In genomic region chr6:13446371-13446770, GRCh38 we compare ENCODE assay signal across 13 cellular contexts. TPM values are rescaled to one million over a fixed set of nuclear protein-coding genes. Genes with fewer than 3 reads are reported as not detected.
DNase-seq lines count a peak whose midpoint lies in the region; ATAC-seq and TF ChIP-seq lines count a peak whose summit lies in the region.
"Had no signal": no experiment of that assay in that cellular context is flagged by ENCODE, and none has a peak within 500 bp of the region (broad histone marks: within the 10 kb centered on the region; RNA-seq: fewer than 3 reads in every experiment).

No MANE protein-coding gene starts in this region.

- 100% methylated on average over 4 of the region's 7 CpGs for WGBS in mammary epithelial cell (ENCODE audit: low coverage, missing lambda C conversion rate)
- 55 to 68% (median 63%) methylated on average over 7 of the region's 7 CpGs for WGBS in psoas muscle, 3 donors

- POLR2A ChIA-PET in OCI-LY7 (lab: Charles Lee), result interaction anchor here (0.6 kb wide), 1 partner anchor 11 kb away, joined by 3 read pairs; no protein-coding TSS in a partner anchor

- no peak overlapping the region for H3K4me2 ChIP-seq in mammary epithelial cell (ENCODE audit: insufficient read depth, low read depth, low read length)
- H3K4me2 ChIP-seq in OCI-LY7 (ENCODE audit: low read length), result no peak overlapping the region

- H3K36me3 ChIP-seq in breast epithelium (no peaks in the 10 kb centered on the region), mammary epithelial cell (ENCODE audit: insufficient read depth, low read length) (no peaks in the 10 kb centered on the region), cardiac muscle cell (no peaks in the 10 kb centered on the region), psoas muscle (ENCODE audit: insufficient read depth in 1 of 2, low read depth in 1 of 2) (peaks cover 0 to 6% of the 10 kb centered on the region in 2 donors), OCI-LY7 (ENCODE audit: insufficient read depth, low read length) (peaks cover 24% of the 10 kb centered on the region)

- peaks cover 9% of the 10 kb centered on the region for H3K79me2 ChIP-seq in mammary epithelial cell (ENCODE audit: insufficient read depth, low read length)
- no peaks in the 10 kb centered on the region; the same call in 1 of the 2 replicates for H3K79me2 ChIP-seq in OCI-LY7 (ENCODE audit: insufficient read depth, low read depth, low read length)

- peak overlapping the region; percentile 54 to 57 for H3K27ac ChIP-seq in breast epithelium
- no peak overlapping the region for H3K27ac ChIP-seq in mammary epithelial cell (ENCODE audit: insufficient read depth, low read depth, low read length)
- peak overlapping the region; percentile 45 for H3K27ac ChIP-seq in cardiac muscle cell
- peak overlapping the region; percentile 36 for H3K27ac ChIP-seq in psoas muscle
- H3K27ac ChIP-seq in OCI-LY7 (ENCODE audit: low read depth, low read length, poor library complexity, severe bottlenecking), result no peak overlapping the region
- H3K27ac ChIP-seq: foreskin keratinocyte had no signal

- H4K20me1 ChIP-seq in mammary epithelial cell (ENCODE audit: insufficient read depth, low read length) (no peaks in the 10 kb centered on the region), OCI-LY7 (ENCODE audit: insufficient read depth, low read length) (no peaks in the 10 kb centered on the region)

- dilution Hi-C loops in mammary epithelial cell (cut with HindIII; ENCODE audit: low sequenced_read_pairs), result no loop called here

- H3K4me1 ChIP-seq in breast epithelium (peaks cover 0 to 6% of the 10 kb centered on the region in 2 donors), mammary epithelial cell (ENCODE audit: insufficient read depth, low read length) (peaks cover 17% of the 10 kb centered on the region), cardiac muscle cell (ENCODE audit: low read depth) (peaks cover 16% of the 10 kb centered on the region), psoas muscle (peaks cover 44% of the 10 kb centered on the region), OCI-LY7 (ENCODE audit: insufficient read depth, low read length, poor library complexity, severe bottlenecking) (peaks cover 7% of the 10 kb centered on the region)
- H3K4me1 ChIP-seq: Caco-2 had no signal

- H2AFZ ChIP-seq in mammary epithelial cell (ENCODE audit: low read depth, low read length), result no peak overlapping the region
- H2AFZ ChIP-seq in OCI-LY7 (ENCODE audit: low read length), result no peak overlapping the region

- ATAC-seq in psoas muscle, result peak in 2 of 4 donors; percentile 9 to 35
- no peak for ATAC-seq in GM18868 (IDR thresholded peaks at IDR 0.05; ENCODE audit: unreplicated experiment)
- ATAC-seq: foreskin keratinocyte had no signal

- TF ChIP-seq CTCF in breast epithelium (IDR thresholded peaks at IDR 0.05) (no peak), mammary epithelial cell (conservative IDR thresholded peaks at IDR 0.05 in 1 of 2, IDR thresholded peaks at IDR 0.05 in 1 of 2; ENCODE audit: extremely low read depth in 1 of 2, insufficient read depth in 1 of 2, low read depth in 1 of 2, low read length in 2 of 2) (no peak), cardiac muscle cell (IDR thresholded peaks at IDR 0.05; ENCODE audit: low read depth, low read length) (no peak), psoas muscle (IDR thresholded peaks at IDR 0.05) (no peak), OCI-LY7 (conservative IDR thresholded peaks at IDR 0.05; ENCODE audit: low read length) (no peak), GM20000 (IDR thresholded peaks at IDR 0.05; ENCODE audit: extremely low read depth, missing control alignments) (no peak)

- H3K27me3 ChIP-seq in breast epithelium (no peaks in the 10 kb centered on the region), mammary epithelial cell (ENCODE audit: insufficient read depth, low read length) (no peaks in the 10 kb centered on the region), cardiac muscle cell (no peaks in the 10 kb centered on the region), psoas muscle (ENCODE audit: insufficient read depth in 3 of 3, low read length in 2 of 3) (no peaks in the 10 kb centered on the region)
- H3K27me3 ChIP-seq: foreskin keratinocyte had no signal

- DNase-seq in breast epithelium (ENCODE audit: low spot score in 2 of 2) (no peak), mammary epithelial cell (no peak), cardiac muscle cell (ENCODE audit: low read depth in 1 of 2, low spot score in 1 of 2) (no peak), psoas muscle (no peak), OCI-LY7 (ENCODE audit: low spot score) (no peak), HPDE6-E6E7 (ENCODE audit: extremely low spot score) (no peak), GM20000 (ENCODE audit: low spot score) (no peak)
- DNase-seq: activated gamma-delta T cell treated with Interleukin-2 at 50 U/mL for 16 hours; Caco-2; effector CD4-positive, alpha-beta T cell; foreskin keratinocyte; NCI-H187 treated with DMSO at 0.1 percent for 48 hours had no signal

- CTCF ChIA-PET in mammary epithelial cell (lab: Charles Lee; ENCODE audit: low non-redundant PET) (no interaction called here), OCI-LY7 (lab: Charles Lee; ENCODE audit: unreplicated experiment) (no interaction called here)

- H3K9me3 ChIP-seq in breast epithelium, result no peaks in the 10 kb centered on the region
- no peaks in the 10 kb centered on the region for H3K9me3 ChIP-seq in mammary epithelial cell (replicated peaks; ENCODE audit: insufficient read depth, low read length)
- H3K9me3 ChIP-seq in cardiac muscle cell (ENCODE audit: low read depth), result no peaks in the 10 kb centered on the region
- no peaks in the 10 kb centered on the region for H3K9me3 ChIP-seq in psoas muscle
- 0 out of 2 replicates have a peak, but pooled peaks cover 7% of the 10 kb centered on the region for H3K9me3 ChIP-seq in OCI-LY7 (ENCODE audit: low read length)
- H3K9me3 ChIP-seq: Caco-2 had no signal

- TF ChIP-seq POLR2A in breast epithelium (IDR thresholded peaks at IDR 0.05), result no peak

- H3K4me3 ChIP-seq in breast epithelium (no peak overlapping the region), mammary epithelial cell (replicated peaks in 1 of 3; ENCODE audit: insufficient read depth in 1 of 3, low read depth in 2 of 3, low read length in 3 of 3) (no peak overlapping the region), cardiac muscle cell (no peak overlapping the region), psoas muscle (no peak overlapping the region), OCI-LY7 (ENCODE audit: low read depth, low read length, poor library complexity, severe bottlenecking) (no peak overlapping the region)

- BruUV-seq in mammary epithelial cell (replicated peaks; lab: Mats Ljungman, UMichigan) (no TSS peak), OCI-LY7 (replicated peaks; lab: Mats Ljungman, UMichigan) (no TSS peak)

- no peaks in the 10 kb centered on the region for H3K9me2 ChIP-seq in OCI-LY7 (ENCODE audit: insufficient read depth, low read length)

- intact Hi-C loops in breast epithelium (cut with DNase I; ENCODE audit: low total_unique reads) (no loop called here), mammary epithelial cell (cut with micrococcal nuclease) (no loop called here), psoas muscle (cut with DNase I) (no loop called here), OCI-LY7 (cut with micrococcal nuclease; ENCODE audit: unreplicated experiment) (no loop called here)

- in situ Hi-C loops in mammary epithelial cell (cut with MboI; ENCODE audit: low sequenced_read_pairs in 2 of 2), result no loop called here

- H3K9ac ChIP-seq in mammary epithelial cell (ENCODE audit: insufficient read depth, low read length), result no peak overlapping the region

RNA-seq across cellular contexts. Expression of gene GFOD1, which starts 41.0 kb away (rescaled TPM):
- 10 to 100 TPM; 11.6 to 33.3 (median 23.3) TPM for total RNA-seq in breast epithelium
- 10 to 100 TPM; 12.3 to 37.3 TPM for total RNA-seq in mammary epithelial cell
- polyA plus RNA-seq in mammary epithelial cell, result 5.3 TPM
- polyA minus RNA-seq in mammary epithelial cell, result 9.5 TPM
- 16.2 and 27.4 TPM in 2 replicates for total RNA-seq in cardiac muscle cell
- polyA plus RNA-seq in cardiac muscle cell, result 22.7 and 30.5 TPM in 2 replicates
- total RNA-seq in psoas muscle, result 10 to 100 TPM; 16.7 to 34.2 (median 23.9) TPM
- 10 to 100 TPM in 1 of 3 donors, 1 to 10 TPM in 2; 5.9 to 12.0 (median 8.3) TPM for polyA plus RNA-seq in psoas muscle
- total RNA-seq in OCI-LY7 (2014; rRNA removed; shearing (Covaris generic)), result 19.7 and 22.6 TPM in 2 replicates
- 34.4 and 35.0 TPM in 2 replicates for total RNA-seq in OCI-LY7 (2022)

Comparison
In these comparisons a context has a peak if more than half of its experiments do, and no peak if none do; other contexts are left out.
1. H3K27ac ChIP-seq: peak in breast epithelium (2 of 2), cardiac muscle cell (single experiment) and psoas muscle (single experiment); none in mammary epithelial cell (single experiment) and OCI-LY7 (single experiment).